Comparison of ENCODE assay signal across 25 cellular contexts in the genomic region with DNA sequence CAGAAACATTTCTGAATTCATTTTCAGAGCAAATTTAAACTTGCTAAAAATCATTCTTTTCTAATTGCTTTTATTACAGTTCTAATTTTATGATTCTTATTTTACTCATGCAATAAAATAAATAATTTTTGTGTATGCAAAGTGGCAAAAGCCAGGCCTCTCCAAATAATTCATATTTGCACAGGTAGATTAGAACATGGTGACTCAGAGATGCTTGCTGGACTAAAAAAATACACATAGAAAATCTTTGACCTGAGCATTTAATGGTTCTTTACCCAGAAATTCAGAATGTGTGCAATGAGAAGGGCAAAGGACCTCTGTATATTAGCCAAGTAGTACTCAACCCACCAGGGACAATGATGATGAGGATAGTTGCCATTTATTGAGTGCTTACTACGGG. TPM values are rescaled to one million over a fixed set of nuclear protein-coding genes. Genes with fewer than 3 reads are reported as not detected.
"Had no signal": no experiment of that assay in that cellular context is flagged by ENCODE, and none has a peak within 500 bp of the region (broad histone marks: within the 10 kb centered on the region; RNA-seq: fewer than 3 reads in every experiment).

No MANE protein-coding gene starts in this region.

- H3K4me2 ChIP-seq: hepatocyte, neural progenitor cell, smooth muscle cell had no signal

- H3K27ac ChIP-seq: dorsolateral prefrontal cortex, gastrocnemius medialis, heart left ventricle, hepatocyte, neural progenitor cell, prostate gland, right atrium auricular region, stomach, thyroid gland had no signal

- H3K9ac ChIP-seq: neural progenitor cell had no signal

- H3K36me3 ChIP-seq: gastrocnemius medialis, heart left ventricle, neural progenitor cell, prostate gland, right atrium auricular region, stomach, thyroid gland had no signal

- H3K9me3 Mint-ChIP-seq: nephron; neural progenitor cell; stimulated activated effector memory CD8-positive, alpha-beta T cell treated with anti-CD3 and anti-CD28 coated beads, Interleukin-12 subunit alpha, Interleukin-12 subunit beta, amount 100 ng/mL, for 72 hours had no signal

- FAIRE-seq: colon had no signal

- H3K36me3 Mint-ChIP-seq: naive thymus-derived CD4-positive, alpha-beta T cell; stimulated activated effector memory CD8-positive, alpha-beta T cell treated with anti-CD3 and anti-CD28 coated beads, Interleukin-12 subunit alpha, Interleukin-12 subunit beta, amount 100 ng/mL, for 72 hours had no signal

- H3K9me3 ChIP-seq: gastrocnemius medialis, heart left ventricle, prostate gland, right atrium auricular region, stomach, thyroid gland had no signal

- H3K27ac Mint-ChIP-seq: naive thymus-derived CD4-positive, alpha-beta T cell; nephron; neural progenitor cell; stimulated activated effector memory CD8-positive, alpha-beta T cell treated with anti-CD3 and anti-CD28 coated beads, Interleukin-12 subunit alpha, Interleukin-12 subunit beta, amount 100 ng/mL, for 72 hours had no signal

- H3K4me3 Mint-ChIP-seq: naive thymus-derived CD4-positive, alpha-beta T cell; nephron; neural progenitor cell; stimulated activated effector memory CD8-positive, alpha-beta T cell treated with anti-CD3 and anti-CD28 coated beads, Interleukin-12 subunit alpha, Interleukin-12 subunit beta, amount 100 ng/mL, for 72 hours had no signal

- H3K79me2 ChIP-seq: hepatocyte had no signal

- H2AFZ ChIP-seq: hepatocyte, neural progenitor cell had no signal

- H3K4me3 ChIP-seq: dorsolateral prefrontal cortex, gastrocnemius medialis, heart left ventricle, hepatocyte, neural progenitor cell, prostate gland, right atrium auricular region, smooth muscle cell, stomach, thyroid gland had no signal

- ATAC-seq: esophagus mucosa; gastrocnemius medialis; heart left ventricle; left lobe of liver; naive thymus-derived CD4-positive, alpha-beta T cell; sciatic nerve had no signal

- H3K4me1 ChIP-seq: gastrocnemius medialis, prostate gland, thyroid gland had no signal

- H3K27me3 ChIP-seq: dorsolateral prefrontal cortex, gastrocnemius medialis, heart left ventricle, hepatocyte, neural progenitor cell, right atrium auricular region, stomach, thyroid gland had no signal

- DNase-seq: dorsolateral prefrontal cortex; effector CD4-positive, alpha-beta T cell; foreskin fibroblast; gastrocnemius medialis; heart left ventricle; islet precursor cell; mesendoderm; midbrain; naive thymus-derived CD4-positive, alpha-beta T cell; stimulated activated CD4-positive, alpha-beta T cell treated with anti-CD3 and anti-CD28 coated beads, Interleukin-12 subunit alpha, Interleukin-12 subunit beta, amount 100 ng/mL, for 4 hours; stimulated activated CD4-positive, alpha-beta T cell treated with anti-CD3 and anti-CD28 coated beads, Interleukin-1b, Interleukin-23, amount 100 ng/mL, for 48 hours; stimulated activated CD4-positive, alpha-beta T cell treated with anti-CD3 and anti-CD28 coated beads, Interleukin-4, amount 100 ng/mL, for 1 hour; stomach; thyroid gland had no signal

RNA-seq across cellular contexts. Expression of a gene that starts 15.3 kb away (rescaled TPM):
- polyA plus RNA-seq: naive thymus-derived CD4-positive, alpha-beta T cell had no signal
